In genomic region chr16:57810197-57811024, GRCh38 we compare ENCODE assay signal across 8 cellular contexts. TPM values are rescaled to one million over a fixed set of nuclear protein-coding genes. Genes with fewer than 3 reads are reported as not detected.
DNase-seq lines count a peak whose midpoint lies in the region; ATAC-seq lines count a peak whose summit lies in the region.

No MANE protein-coding gene starts in this region.

- ATAC-seq in GM18909 (IDR thresholded peaks at IDR 0.05; ENCODE audit: poor library complexity, unreplicated experiment): peak; percentile 98
- peak; percentile 99 for ATAC-seq in HG03103 (IDR thresholded peaks at IDR 0.05; ENCODE audit: low read depth, unreplicated experiment)
- peak; percentile 97 to 99 for ATAC-seq in activated T-cell treated with anti-CD3 and anti-CD28 coated beads, Interleukin-2, amount 50 U/mL, for 72 hours (replicated peaks in 1 of 2)
- ATAC-seq in Right ventricle myocardium superior (ENCODE audit: poor library complexity): peak; percentile 69

- peak overlapping the region; percentile 76 for H3K27ac Mint-ChIP-seq in activated T-cell treated with anti-CD3 and anti-CD28 coated beads, Interleukin-2, amount 50 U/mL, for 72 hours

- H3K4me3 Mint-ChIP-seq in activated T-cell treated with anti-CD3 and anti-CD28 coated beads, Interleukin-2, amount 50 U/mL, for 72 hours: peak overlapping the region in 1 of 2 donors; percentile 68

- H3K36me3 Mint-ChIP-seq in activated T-cell treated with anti-CD3 and anti-CD28 coated beads, Interleukin-2, amount 50 U/mL, for 72 hours (ENCODE audit: insufficient read depth in 2 of 2): no peaks in the 10 kb centered on the region

- H3K27me3 Mint-ChIP-seq in activated T-cell treated with anti-CD3 and anti-CD28 coated beads, Interleukin-2, amount 50 U/mL, for 72 hours (ENCODE audit: low read depth): peaks cover 28% of the 10 kb centered on the region

- intact Hi-C loops in Right ventricle myocardium superior (cut with DNase I): no loop called here

- peak; percentile 71 for DNase-seq in Ammon's horn (ENCODE audit: low spot score)
- peak; percentile 56 for DNase-seq in OCI-M2 (lab: John Stamatoyannopoulos, UW; ENCODE audit: unreplicated experiment)
- DNase-seq in activated T-cell treated with anti-CD3 and anti-CD28 coated beads, Interleukin-2, amount 50 U/mL, for 72 hours: peak; percentile 78 to 83
- DNase-seq in Right ventricle myocardium superior: peak; percentile 87
- peak; percentile 36 for DNase-seq in skeletal muscle cell (ENCODE audit: low read depth)
- DNase-seq in AG08396 (ENCODE audit: low spot score): no peak

- H3K9me3 Mint-ChIP-seq in activated T-cell treated with anti-CD3 and anti-CD28 coated beads, Interleukin-2, amount 50 U/mL, for 72 hours: no peaks in the 10 kb centered on the region

- H3K4me1 Mint-ChIP-seq in activated T-cell treated with anti-CD3 and anti-CD28 coated beads, Interleukin-2, amount 50 U/mL, for 72 hours (ENCODE audit: low read depth): peaks cover 32% of the 10 kb centered on the region

- H3K4me3 ChIP-seq in skeletal muscle cell (ENCODE audit: low read depth, low read length): no peak overlapping the region

RNA-seq across cellular contexts. Expression of gene KIFC3, which starts 8.1 kb away (rescaled TPM):
- 1 to 10 TPM; 1.3 to 1.5 TPM for total RNA-seq in activated T-cell treated with anti-CD3 and anti-CD28 coated beads, Interleukin-2, amount 50 U/mL, for 72 hours
- 61.6 TPM for total RNA-seq in Right ventricle myocardium superior

Comparison
In these comparisons a context has a peak if more than half of its experiments do, and no peak if none do; other contexts are left out.
1. RNA of gene KIFC3, which starts 8.1 kb away (total RNA-seq): 61.6 TPM in Right ventricle myocardium superior (single experiment); 1.3 to 1.5 TPM in activated T-cell treated with anti-CD3 and anti-CD28 coated beads, Interleukin-2, amount 50 U/mL, for 72 hours; every median in the first group is over 10 times any median in the second.
2. Peak in every context shown above with its lines, with median percentiles within 50 percentile points of each other: ATAC-seq.